ENCODE assay signal across 8 cellular contexts in the genomic region with DNA sequence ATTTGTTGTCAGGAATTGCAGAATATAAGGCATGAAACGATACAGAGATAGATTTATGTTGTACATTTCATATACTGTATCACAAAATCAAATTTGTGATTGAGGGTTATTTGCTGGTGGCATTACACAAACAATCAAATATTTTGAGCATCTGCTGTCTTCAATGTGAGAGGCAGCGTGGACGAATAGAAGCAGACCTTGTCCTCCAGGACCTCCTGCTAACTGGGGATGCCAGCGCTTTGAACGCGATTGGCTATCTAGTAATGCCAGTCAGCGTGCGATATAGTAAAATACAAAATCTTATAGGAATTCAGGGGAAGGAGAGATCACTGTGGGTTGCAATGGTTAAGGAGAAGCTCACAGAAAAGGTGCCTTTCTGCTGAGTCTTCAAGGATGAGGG. TPM values are rescaled to one million over a fixed set of nuclear protein-coding genes. Genes with fewer than 3 reads are reported as not detected.
A peak's percentile ranks its signal among the peaks of the same experiment; 100 is the strongest.
DNase-seq lines count a peak whose midpoint lies in the region; ATAC-seq and TF ChIP-seq lines count a peak whose summit lies in the region.

No MANE protein-coding gene starts in this region.

- peak overlapping the region; percentile 78 to 99 (median 96) for H3K4me2 ChIP-seq in BLaER1 treated with 17β-estradiol and CSF1 and Interleukin-3, amounts not matched to agents 10 nM and 100 nM
- peak overlapping the region; percentile 85 for H3K4me2 ChIP-seq in Loucy (ENCODE audit: low read depth, low read length, poor library complexity, severe bottlenecking)

- peak overlapping the region; percentile 85 for H3K4me3 Mint-ChIP-seq in nephron progenitor cell

- no peaks in the 10 kb centered on the region for H3K27me3 ChIP-seq in BLaER1 treated with 17β-estradiol and CSF1 and Interleukin-3, amounts not matched to agents 10 nM and 100 nM
- H3K27me3 ChIP-seq in Loucy (ENCODE audit: insufficient read depth, low read length, poor library complexity, severe bottlenecking), result no peaks in the 10 kb centered on the region

- DNase-seq in coronary artery (ENCODE audit: low spot score) (no peak), nephron progenitor cell (no peak), GM13977 (ENCODE audit: low spot score) (no peak), SK-N-DZ (ENCODE audit: low spot score) (no peak)
- DNase-seq in activated effector memory CD4-positive, alpha-beta T cell treated with Interleukin-2 at 50 U/mL for 16 hours, result no peak

- H4K20me1 ChIP-seq in BLaER1 treated with 17β-estradiol and CSF1 and Interleukin-3, amounts not matched to agents 10 nM and 100 nM, result peaks cover 0 to 16% (median 6%) of the 10 kb centered on the region in 11 experiments; a peak in 10 of 22 replicates
- peaks cover 8% of the 10 kb centered on the region for H4K20me1 ChIP-seq in Loucy (ENCODE audit: insufficient read depth, low read length, poor library complexity, severe bottlenecking)

- no peak overlapping the region for H3K27ac Mint-ChIP-seq in nephron progenitor cell

- H3K4me1 ChIP-seq in BLaER1 treated with 17β-estradiol and CSF1 and Interleukin-3, amounts not matched to agents 10 nM and 100 nM, result peaks cover 16 to 35% (median 25%) of the 10 kb centered on the region in 10 experiments
- H3K4me1 ChIP-seq in Loucy (ENCODE audit: insufficient read depth, low read length, poor library complexity, severe bottlenecking), result peaks cover 16% of the 10 kb centered on the region

- peaks cover 24% of the 10 kb centered on the region for H3K4me1 Mint-ChIP-seq in nephron progenitor cell

- H3K9ac ChIP-seq in BLaER1 treated with 17β-estradiol and CSF1 and Interleukin-3, amounts not matched to agents 10 nM and 100 nM, result peak overlapping the region; percentile 90 to 98 (median 94); a peak in 20 of 22 replicates
- peak overlapping the region; percentile 95 for H3K9ac ChIP-seq in Loucy (ENCODE audit: low read depth, low read length, poor library complexity, severe bottlenecking)

- H3K36me3 Mint-ChIP-seq in nephron progenitor cell (ENCODE audit: low read depth), result peaks cover 27% of the 10 kb centered on the region

- peaks cover 30 to 38% (median 33%) of the 10 kb centered on the region in 11 experiments for H3K36me3 ChIP-seq in BLaER1 treated with 17β-estradiol and CSF1 and Interleukin-3, amounts not matched to agents 10 nM and 100 nM
- no peaks in the 10 kb centered on the region for H3K36me3 ChIP-seq in Loucy (ENCODE audit: insufficient read depth, low read length)

- peaks cover 0 to 16% (median 0%) of the 10 kb centered on the region in 11 experiments; a peak in 3 of 22 replicates for H3K9me3 ChIP-seq in BLaER1 treated with 17β-estradiol and CSF1 and Interleukin-3, amounts not matched to agents 10 nM and 100 nM (replicated peaks in 1 of 11)
- H3K9me3 ChIP-seq in Loucy (ENCODE audit: insufficient read depth, low read depth, low read length), result no peaks in the 10 kb centered on the region

- in situ Hi-C loops in GM13977 (cut with MboI; ENCODE audit: low pct_unique_long_range_greater_than_20kb, low sequenced_read_pairs, unreplicated experiment), result no loop called here

- ATAC-seq in HG02973 (IDR thresholded peaks at IDR 0.05; ENCODE audit: unreplicated experiment), result no peak

- peaks cover 20% of the 10 kb centered on the region for H3K79me2 ChIP-seq in Loucy (ENCODE audit: insufficient read depth, low read length)

- no peaks in the 10 kb centered on the region for H3K9me2 ChIP-seq in Loucy (replicated peaks; ENCODE audit: low read depth, low read length)

- H3K9me3 Mint-ChIP-seq in nephron progenitor cell, result no peaks in the 10 kb centered on the region

- H3K27ac ChIP-seq in BLaER1 treated with 17β-estradiol and CSF1 and Interleukin-3, amounts not matched to agents 10 nM and 100 nM, result peak overlapping the region in 6 of 11 experiments; percentile 91 to 96 (median 92); a peak in 7 of 22 replicates
- H3K27ac ChIP-seq in coronary artery, result peak overlapping the region; percentile 93 to 94

- TF ChIP-seq CTCF in Loucy (conservative IDR thresholded peaks at IDR 0.05; ENCODE audit: low read length) (no peak), coronary artery (IDR thresholded peaks at IDR 0.05) (no peak), nephron progenitor cell (IDR thresholded peaks at IDR 0.05) (no peak), GM13977 (IDR thresholded peaks at IDR 0.05; ENCODE audit: extremely low read depth, insufficient read depth, missing control alignments) (no peak)

- H3K27me3 Mint-ChIP-seq in nephron progenitor cell (ENCODE audit: low read depth, poor library complexity), result peaks cover 34% of the 10 kb centered on the region

- H3K4me3 ChIP-seq in BLaER1 treated with 17β-estradiol and CSF1 and Interleukin-3, amounts not matched to agents 10 nM and 100 nM, result peak overlapping the region; percentile 68 to 98 (median 86)
- H3K4me3 ChIP-seq in Loucy (ENCODE audit: low read length, poor library complexity, severe bottlenecking) (peak overlapping the region; percentile 95), coronary artery (peak overlapping the region; percentile 94)

- H2AFZ ChIP-seq in Loucy (ENCODE audit: low read length), result peak overlapping the region; percentile 99

- H3F3A ChIP-seq in Loucy (ENCODE audit: low read depth), result no peaks in the 10 kb centered on the region

RNA-seq across cellular contexts. Expression of gene SNX19, which starts 0.6 kb away (rescaled TPM):
- 20.1 and 20.2 TPM in 2 replicates for polyA plus RNA-seq in SK-N-DZ (2014; cell fraction: cytosol; rRNA removed)
- 9.2 and 17.0 TPM in 2 replicates for polyA plus RNA-seq in SK-N-DZ (2014; cell fraction: nucleus; rRNA removed)
